Comparison of ENCODE assay signal across 14 cellular contexts in genomic region chr5:9348296-9348996, GRCh38.
A peak's percentile ranks its signal among the peaks of the same experiment; 100 is the strongest.
DNase-seq lines count a peak whose midpoint lies in the region; ATAC-seq and TF ChIP-seq lines count a peak whose summit lies in the region.
"Had no signal": no experiment of that assay in that cellular context is flagged by ENCODE, and none has a peak within 500 bp of the region (broad histone marks: within the 10 kb centered on the region; RNA-seq: fewer than 3 reads in every experiment).

No MANE protein-coding gene starts in this region.

- H3K27me3 Mint-ChIP-seq in endodermal cell (ENCODE audit: insufficient read depth) = no peaks in the 10 kb centered on the region
- H3K27me3 Mint-ChIP-seq: naive thymus-derived CD4-positive, alpha-beta T cell had no signal

- TF ChIP-seq CTCF in BJ (IDR thresholded peaks at IDR 0.05; ENCODE audit: insufficient read depth, low read depth, low read length) (no peak), endodermal cell (conservative IDR thresholded peaks at IDR 0.05) (no peak)

- no peak overlapping the region for H4K8ac ChIP-seq in mesenchymal stem cell (ENCODE audit: low read length)

- H3K4me3 Mint-ChIP-seq in endodermal cell = no peak overlapping the region
- H3K4me3 Mint-ChIP-seq: naive thymus-derived CD4-positive, alpha-beta T cell had no signal

- CTCF ChIA-PET in BJ (lab: Yijun Ruan, JAX) = interaction anchor here (1.3 kb wide), 1 partner anchor 93 kb away, joined by 3 read pairs; no protein-coding TSS in a partner anchor

- POLR2A ChIA-PET in BJ (lab: Charles Lee) = no interaction called here

- no peak overlapping the region for H3K18ac ChIP-seq in mesenchymal stem cell (ENCODE audit: low read depth in 1 of 2, low read length in 2 of 2)

- H3K4me3 ChIP-seq in BJ (ENCODE audit: low read depth, low read length) (no peak overlapping the region), endodermal cell (ENCODE audit: low read length) (peak overlapping the region; percentile 2), mesenchymal stem cell (ENCODE audit: insufficient read depth in 1 of 2, low read depth in 1 of 2, low read length in 2 of 2) (no peak overlapping the region)
- H3K4me3 ChIP-seq: HAP-1, skin epidermis had no signal

- H3K14ac ChIP-seq in mesenchymal stem cell (ENCODE audit: low read length in 2 of 2) = no peak overlapping the region

- H3K9me3 Mint-ChIP-seq in endodermal cell = no peaks in the 10 kb centered on the region

- H3K27me3 ChIP-seq in BJ (ENCODE audit: control insufficient read depth, insufficient read depth, low read length) (no peaks in the 10 kb centered on the region), endodermal cell (ENCODE audit: control insufficient read depth, insufficient read depth, low read length, poor library complexity, severe bottlenecking) (no peaks in the 10 kb centered on the region), mesenchymal stem cell (ENCODE audit: control insufficient read depth in 1 of 2, insufficient read depth in 1 of 2, low read length in 2 of 2) (no peaks in the 10 kb centered on the region)

- H3K4me1 ChIP-seq in endodermal cell (ENCODE audit: control insufficient read depth, insufficient read depth, low read length) (peaks cover 4% of the 10 kb centered on the region), mesenchymal stem cell (ENCODE audit: control insufficient read depth, insufficient read depth, low read depth, low read length) (peaks cover 10% of the 10 kb centered on the region)
- H3K4me1 ChIP-seq: HAP-1 had no signal

- peaks cover 13% of the 10 kb centered on the region for H3K79me1 ChIP-seq in mesenchymal stem cell (replicated peaks; ENCODE audit: low read length, poor library complexity, severe bottlenecking)

- H2AK5ac ChIP-seq in mesenchymal stem cell (ENCODE audit: low read length, severe bottlenecking) = no peak overlapping the region

- no peak overlapping the region for H2BK5ac ChIP-seq in mesenchymal stem cell (ENCODE audit: low read depth, low read length, poor library complexity, severe bottlenecking)

- H3K23ac ChIP-seq in mesenchymal stem cell (ENCODE audit: low read length in 2 of 2) = no peak overlapping the region

- peaks cover 14% of the 10 kb centered on the region for H3K36me3 Mint-ChIP-seq in endodermal cell (ENCODE audit: low read depth)
- H3K36me3 Mint-ChIP-seq: naive thymus-derived CD4-positive, alpha-beta T cell had no signal

- DNase-seq in BJ (ENCODE audit: low read depth) = peak; percentile 94
- DNase-seq in NCI-H226 = peak; percentile 86
- no peak for DNase-seq in endodermal cell
- peak; percentile 55 for DNase-seq in mesenchymal stem cell
- DNase-seq in stimulated activated CD8-positive, alpha-beta memory T cell treated with anti-CD3 and anti-CD28 coated beads, Interleukin-4, amount 100 ng/mL, for 48 hours = no peak
- DNase-seq in DMS79 (lab: John Stamatoyannopoulos, UW) = no peak
- no peak for DNase-seq in SHP77 treated with DMSO at 0.1 percent for 48 hours (lab: John Stamatoyannopoulos, UW)
- DNase-seq: C1 segment of cervical spinal cord; effector memory CD4-positive, alpha-beta T cell; naive thymus-derived CD4-positive, alpha-beta T cell; RPMI8226 had no signal

- H3K27ac ChIP-seq in endodermal cell (ENCODE audit: low read depth, low read length) (no peak overlapping the region), mesenchymal stem cell (ENCODE audit: low read length, poor library complexity, severe bottlenecking) (peak overlapping the region; percentile 46)

- H3K9ac ChIP-seq in endodermal cell (ENCODE audit: extremely low read depth, low read length, poor library complexity, severe bottlenecking) (no peak overlapping the region), mesenchymal stem cell (ENCODE audit: low read length) (no peak overlapping the region)

- ATAC-seq in GM19395 (IDR thresholded peaks at IDR 0.05; ENCODE audit: unreplicated experiment) = no peak
- ATAC-seq: naive thymus-derived CD4-positive, alpha-beta T cell had no signal

- no peak overlapping the region for H2BK120ac ChIP-seq in mesenchymal stem cell (ENCODE audit: low read depth, low read length)

- H3K4ac ChIP-seq in mesenchymal stem cell (ENCODE audit: low read depth in 1 of 2, low read length in 2 of 2) = no peak overlapping the region

- H3K27ac Mint-ChIP-seq in endodermal cell = peak overlapping the region; percentile 8
- H3K27ac Mint-ChIP-seq: naive thymus-derived CD4-positive, alpha-beta T cell had no signal

- 84 to 95% methylated on average over 4 to 5 of the region's 5 CpGs for WGBS in endodermal cell (ENCODE audit: insufficient coverage in 1 of 2, insufficient read length in 1 of 2), 2 experiments
- 10% methylated on average over 3 of the region's 5 CpGs for WGBS in mesenchymal stem cell

- H2BK12ac ChIP-seq in mesenchymal stem cell (ENCODE audit: low read length in 2 of 2) = no peak overlapping the region

- no peak overlapping the region for H2AFZ ChIP-seq in mesenchymal stem cell (ENCODE audit: low read depth, low read length)

- no peak overlapping the region for H4K91ac ChIP-seq in mesenchymal stem cell (ENCODE audit: low read length)

- no peaks in the 10 kb centered on the region for H3K4me1 Mint-ChIP-seq in endodermal cell

- H2BK15ac ChIP-seq in mesenchymal stem cell (ENCODE audit: low read depth, poor library complexity, severe bottlenecking) = no peak overlapping the region

- no peaks in the 10 kb centered on the region for H3K36me3 ChIP-seq in BJ (ENCODE audit: control insufficient read depth, insufficient read depth, low read length)
- H3K36me3 ChIP-seq in endodermal cell (ENCODE audit: control insufficient read depth, insufficient read depth, low read length) = peaks cover 18% of the 10 kb centered on the region
- peaks cover 0 to 8% of the 10 kb centered on the region in 2 experiments for H3K36me3 ChIP-seq in mesenchymal stem cell (ENCODE audit: control insufficient read depth in 1 of 2, insufficient read depth in 2 of 2, low read depth in 1 of 2, low read length in 2 of 2)
- H3K36me3 ChIP-seq: HAP-1 had no signal

- H3K4me2 ChIP-seq in mesenchymal stem cell (ENCODE audit: low read length, poor library complexity, severe bottlenecking) = no peak overlapping the region

- H3K9me3 ChIP-seq in endodermal cell (ENCODE audit: control insufficient read depth, low read length) (peaks cover 13% of the 10 kb centered on the region), mesenchymal stem cell (ENCODE audit: control insufficient read depth, low read length) (no peaks in the 10 kb centered on the region)
- H3K9me3 ChIP-seq: HAP-1 had no signal

Comparison
In these comparisons a context has a peak if more than half of its experiments do, and no peak if none do; other contexts are left out.
1. DNase-seq: peak in BJ (single experiment), NCI-H226 (single experiment) and mesenchymal stem cell (single experiment); none in endodermal cell (single experiment), stimulated activated CD8-positive, alpha-beta memory T cell treated with anti-CD3 and anti-CD28 coated beads, Interleukin-4, amount 100 ng/mL, for 48 hours (single experiment), DMS79 (single experiment) and SHP77 treated with DMSO at 0.1 percent for 48 hours (single experiment).